20 cellular contexts compared by ENCODE assay signal in genomic region chr22:44384981-44385610, GRCh38.
DNase-seq lines count a peak whose midpoint lies in the region; ATAC-seq and TF ChIP-seq lines count a peak whose summit lies in the region.
"Had no signal": no experiment of that assay in that cellular context is flagged by ENCODE, and none has a peak within 500 bp of the region (broad histone marks: within the 10 kb centered on the region; RNA-seq: fewer than 3 reads in every experiment).

No MANE protein-coding gene starts in this region.

- H3K36me3 ChIP-seq in heart left ventricle (no peaks in the 10 kb centered on the region), endodermal cell (ENCODE audit: control insufficient read depth, insufficient read depth, low read length) (no peaks in the 10 kb centered on the region), neural progenitor cell (no peaks in the 10 kb centered on the region), aorta (ENCODE audit: control insufficient read depth in 1 of 2, insufficient read depth in 2 of 2, low read length in 1 of 2) (no peaks in the 10 kb centered on the region)
- H3K36me3 ChIP-seq: BE2C had no signal

- H3K9me3 Mint-ChIP-seq in endodermal cell: no peaks in the 10 kb centered on the region
- no peaks in the 10 kb centered on the region for H3K9me3 Mint-ChIP-seq in neural progenitor cell
- H3K9me3 Mint-ChIP-seq: CD4-positive, alpha-beta T cell had no signal

- no peak overlapping the region for H3K4me2 ChIP-seq in neural progenitor cell

- WGBS in heart left ventricle, 4 donors: 89 to 95% (median 93%) methylated on average over 15 to 20 of the region's 20 CpGs
- WGBS in endodermal cell (ENCODE audit: insufficient coverage in 1 of 2, insufficient read length in 1 of 2), 2 experiments: 93% methylated on average over 14 to 20 of the region's 20 CpGs
- 87 to 93% methylated on average over 20 of the region's 20 CpGs for WGBS in aorta, 2 donors

- peaks cover 7% of the 10 kb centered on the region for H3F3A ChIP-seq in neural progenitor cell (ENCODE audit: low read depth)

- H3K36me3 Mint-ChIP-seq in endodermal cell (ENCODE audit: low read depth): no peaks in the 10 kb centered on the region
- no peaks in the 10 kb centered on the region for H3K36me3 Mint-ChIP-seq in neural progenitor cell

- no peaks in the 10 kb centered on the region for H3K79me2 ChIP-seq in neural progenitor cell (ENCODE audit: low read depth)

- intact Hi-C loops in heart left ventricle (cut with DNase I): no loop called here
- intact Hi-C loops in Right ventricle myocardium inferior (cut with DNase I): no loop called here
- intact Hi-C loops in aorta (cut with DNase I): no loop called here

- TF ChIP-seq CTCF in heart left ventricle (IDR thresholded peaks at IDR 0.05) (no peak), endodermal cell (conservative IDR thresholded peaks at IDR 0.05) (no peak), neural progenitor cell (IDR thresholded peaks at IDR 0.05) (no peak)

- H3K4me1 ChIP-seq in heart left ventricle (no peaks in the 10 kb centered on the region), endodermal cell (ENCODE audit: control insufficient read depth, insufficient read depth, low read length) (no peaks in the 10 kb centered on the region), neural progenitor cell (peaks cover 24% of the 10 kb centered on the region), aorta (ENCODE audit: control insufficient read depth in 1 of 2, insufficient read depth in 2 of 2, low read length in 2 of 2) (no peaks in the 10 kb centered on the region)
- H3K4me1 ChIP-seq: BE2C had no signal

- H3K27me3 Mint-ChIP-seq in endodermal cell (ENCODE audit: insufficient read depth) (no peaks in the 10 kb centered on the region), neural progenitor cell (ENCODE audit: insufficient read depth, low read depth) (peaks cover 16% of the 10 kb centered on the region)

- peaks cover 2% of the 10 kb centered on the region for H4K20me1 ChIP-seq in neural progenitor cell (ENCODE audit: low read depth)

- no peak overlapping the region for H3K27ac Mint-ChIP-seq in endodermal cell
- H3K27ac Mint-ChIP-seq in neural progenitor cell: peak overlapping the region; percentile 60
- H3K27ac Mint-ChIP-seq: CD4-positive, alpha-beta T cell had no signal

- DNase-seq in heart left ventricle (peak in 3 of 5 donors; percentile 10 to 44 (median 14)), Right ventricle myocardium inferior (ENCODE audit: missing footprints) (no peak), endodermal cell (peak; percentile 36), neural progenitor cell (ENCODE audit: low spot score) (no peak), aorta (peak; percentile 30 to 60), kidney tubule cell (ENCODE audit: low spot score) (no peak), NCI-H1105 treated with DMSO at 0.1 percent for 48 hours (lab: John Stamatoyannopoulos, UW) (no peak)
- no peak for DNase-seq in stimulated activated CD4-positive, alpha-beta T cell treated with anti-CD3 and anti-CD28 coated beads, Interleukin-12 subunit alpha, Interleukin-12 subunit beta, amount 100 ng/mL, for 4 hours
- DNase-seq: BE2C; CD4-positive, alpha-beta T cell; GF-D8; GM23248; KBM-7; NCI-H1105; NCI-H1694; NCI-H2081 treated with DMSO at 0.1 percent for 48 hours; NCI-H510A; NCI-H82; OCI-M1; SIG-M5 had no signal

- TF ChIP-seq POLR2A in heart left ventricle (IDR thresholded peaks at IDR 0.05): no peak

- no peak overlapping the region for H2AFZ ChIP-seq in neural progenitor cell (replicated peaks)
- H2AFZ ChIP-seq: GM23248 had no signal

- H3K9me3 ChIP-seq in heart left ventricle (no peaks in the 10 kb centered on the region), endodermal cell (ENCODE audit: control insufficient read depth, low read length) (no peaks in the 10 kb centered on the region), neural progenitor cell (ENCODE audit: low read depth) (no peaks in the 10 kb centered on the region), aorta (ENCODE audit: control insufficient read depth, low read length) (no peaks in the 10 kb centered on the region)
- H3K9me3 ChIP-seq: BE2C had no signal

- H3K4me1 Mint-ChIP-seq in endodermal cell (no peaks in the 10 kb centered on the region), neural progenitor cell (peaks cover 33% of the 10 kb centered on the region)

- H3K27ac ChIP-seq in heart left ventricle (no peak overlapping the region), endodermal cell (ENCODE audit: low read depth, low read length) (no peak overlapping the region), neural progenitor cell (no peak overlapping the region), aorta (ENCODE audit: low read depth in 1 of 2, low read length in 2 of 2) (no peak overlapping the region)
- H3K27ac ChIP-seq: GM23248 had no signal

- H3K27me3 ChIP-seq in heart left ventricle (no peaks in the 10 kb centered on the region), endodermal cell (ENCODE audit: control insufficient read depth, insufficient read depth, low read length, poor library complexity, severe bottlenecking) (no peaks in the 10 kb centered on the region), neural progenitor cell (no peaks in the 10 kb centered on the region), aorta (ENCODE audit: control insufficient read depth in 1 of 2, insufficient read depth in 2 of 2, low read length in 1 of 2) (no peaks in the 10 kb centered on the region)
- H3K27me3 ChIP-seq: BE2C had no signal

- H3K4me3 ChIP-seq in heart left ventricle: no peak overlapping the region
- H3K4me3 ChIP-seq in endodermal cell (ENCODE audit: low read length): no peak overlapping the region
- H3K4me3 ChIP-seq in neural progenitor cell: no peak overlapping the region
- no peak overlapping the region for H3K4me3 ChIP-seq in aorta (ENCODE audit: low read length in 2 of 2)
- H3K4me3 ChIP-seq: GM23248 had no signal

- ATAC-seq in heart left ventricle: no peak
- no peak for ATAC-seq in Right ventricle myocardium inferior
- no peak for ATAC-seq in aorta (ENCODE audit: low FRiP score)

- H3K9ac ChIP-seq in endodermal cell (ENCODE audit: extremely low read depth, low read length, poor library complexity, severe bottlenecking) (no peak overlapping the region), neural progenitor cell (no peak overlapping the region)
- H3K9ac ChIP-seq: GM23248 had no signal

- no peak overlapping the region for H3K4me3 Mint-ChIP-seq in endodermal cell
- no peak overlapping the region for H3K4me3 Mint-ChIP-seq in neural progenitor cell
- H3K4me3 Mint-ChIP-seq: CD4-positive, alpha-beta T cell had no signal

Comparison
In these comparisons a context has a peak if more than half of its experiments do, and no peak if none do; other contexts are left out.
1. DNase-seq: peak in heart left ventricle (3 of 5), endodermal cell (single experiment) and aorta (2 of 2); none in Right ventricle myocardium inferior (single experiment), neural progenitor cell (single experiment), kidney tubule cell (single experiment), NCI-H1105 treated with DMSO at 0.1 percent for 48 hours (single experiment) and stimulated activated CD4-positive, alpha-beta T cell treated with anti-CD3 and anti-CD28 coated beads, Interleukin-12 subunit alpha, Interleukin-12 subunit beta, amount 100 ng/mL, for 4 hours (single experiment).